ENCODE assay signal across 11 cellular contexts in the genomic region with DNA sequence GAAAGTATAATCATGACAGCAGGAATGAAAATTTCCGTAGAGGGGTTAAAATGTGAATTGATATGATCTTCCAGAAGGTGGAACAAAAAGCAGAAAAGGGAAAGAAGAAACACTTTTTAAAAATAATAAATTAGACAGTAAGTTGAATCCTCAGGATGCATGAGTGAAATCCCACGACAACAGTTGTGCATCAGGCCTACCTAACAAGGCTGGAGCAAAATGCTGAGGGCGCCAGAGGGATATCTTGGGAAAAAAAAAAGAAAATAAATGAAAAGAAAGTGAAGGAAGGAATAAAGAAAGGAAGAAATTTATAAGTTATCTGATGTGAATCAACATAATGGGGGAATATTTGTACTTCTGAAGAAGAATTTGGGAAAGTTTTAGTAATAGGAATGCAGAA. TPM values are rescaled to one million over a fixed set of nuclear protein-coding genes. Genes with fewer than 3 reads are reported as not detected.
DNase-seq lines count a peak whose midpoint lies in the region; ATAC-seq and TF ChIP-seq lines count a peak whose summit lies in the region.
"Had no signal": no experiment of that assay in that cellular context is flagged by ENCODE, and none has a peak within 500 bp of the region (broad histone marks: within the 10 kb centered on the region; RNA-seq: fewer than 3 reads in every experiment).

No MANE protein-coding gene starts in this region.

- peak overlapping the region; percentile 58 for H3K4me3 ChIP-seq in iPS-15b (ENCODE audit: low read depth, low read length)
- H3K4me3 ChIP-seq: mucosa of descending colon had no signal

- peak overlapping the region; percentile 81 for H3K27ac Mint-ChIP-seq in T-helper 1 cell treated with Interleukin-12 subunit alpha and Interleukin-12 subunit beta and Interleukin-4 antibody, amounts not matched to agents 30 μg/mL and 1 μg/mL, for 36 hours
- H3K27ac Mint-ChIP-seq in WTC11: peak overlapping the region; percentile 89
- H3K27ac Mint-ChIP-seq in stimulated activated effector memory CD8-positive, alpha-beta T cell treated with anti-CD3 and anti-CD28 coated beads, Interleukin-12 subunit alpha, Interleukin-12 subunit beta, amount 100 ng/mL, for 72 hours: peak overlapping the region; percentile 90

- peak overlapping the region; percentile 81 for H3K4me3 Mint-ChIP-seq in T-helper 1 cell treated with Interleukin-12 subunit alpha and Interleukin-12 subunit beta and Interleukin-4 antibody, amounts not matched to agents 30 μg/mL and 1 μg/mL, for 36 hours
- H3K4me3 Mint-ChIP-seq in WTC11: peak overlapping the region; percentile 75
- peak overlapping the region; percentile 83 for H3K4me3 Mint-ChIP-seq in stimulated activated effector memory CD8-positive, alpha-beta T cell treated with anti-CD3 and anti-CD28 coated beads, Interleukin-12 subunit alpha, Interleukin-12 subunit beta, amount 100 ng/mL, for 72 hours

- no peak for TF ChIP-seq CTCF in WTC11 (IDR thresholded peaks at IDR 0.05)

- no peaks in the 10 kb centered on the region for H3K9me3 ChIP-seq in iPS-15b (ENCODE audit: control insufficient read depth, insufficient read depth, low read length)
- H3K9me3 ChIP-seq: mucosa of descending colon had no signal

- H3K4me1 ChIP-seq in iPS-15b (ENCODE audit: control insufficient read depth, insufficient read depth, low read length): no peaks in the 10 kb centered on the region

- H3K36me3 ChIP-seq in iPS-15b (ENCODE audit: control insufficient read depth, insufficient read depth, low read length): no peaks in the 10 kb centered on the region

- peaks cover 15% of the 10 kb centered on the region for H3K4me1 Mint-ChIP-seq in T-helper 1 cell treated with Interleukin-12 subunit alpha and Interleukin-12 subunit beta and Interleukin-4 antibody, amounts not matched to agents 30 μg/mL and 1 μg/mL, for 36 hours (ENCODE audit: low read depth)
- peaks cover 39% of the 10 kb centered on the region for H3K4me1 Mint-ChIP-seq in WTC11
- H3K4me1 Mint-ChIP-seq in stimulated activated effector memory CD8-positive, alpha-beta T cell treated with anti-CD3 and anti-CD28 coated beads, Interleukin-12 subunit alpha, Interleukin-12 subunit beta, amount 100 ng/mL, for 72 hours: peaks cover 18% of the 10 kb centered on the region

- ATAC-seq in WTC11: no peak
- ATAC-seq in stimulated activated effector memory CD8-positive, alpha-beta T cell treated with anti-CD3 and anti-CD28 coated beads, Interleukin-12 subunit alpha, Interleukin-12 subunit beta, amount 100 ng/mL, for 72 hours: no peak
- ATAC-seq in GM19452 (IDR thresholded peaks at IDR 0.05; ENCODE audit: unreplicated experiment): no peak
- ATAC-seq in GM19455 (IDR thresholded peaks at IDR 0.05; ENCODE audit: unreplicated experiment): no peak

- H3K36me3 Mint-ChIP-seq in T-helper 1 cell treated with Interleukin-12 subunit alpha and Interleukin-12 subunit beta and Interleukin-4 antibody, amounts not matched to agents 30 μg/mL and 1 μg/mL, for 36 hours (ENCODE audit: low read depth): peaks cover 3% of the 10 kb centered on the region
- H3K36me3 Mint-ChIP-seq in WTC11: peaks cover 4% of the 10 kb centered on the region; the same call in 1 of the 2 replicates
- peaks cover 6% of the 10 kb centered on the region for H3K36me3 Mint-ChIP-seq in stimulated activated effector memory CD8-positive, alpha-beta T cell treated with anti-CD3 and anti-CD28 coated beads, Interleukin-12 subunit alpha, Interleukin-12 subunit beta, amount 100 ng/mL, for 72 hours

- no peaks in the 10 kb centered on the region for H3K27me3 ChIP-seq in iPS-15b (ENCODE audit: control insufficient read depth, insufficient read depth, low read length)

- CTCF ChIA-PET in WTC11 (lab: Charles Lee): interaction anchor here (1.0 to 2.3 kb wide), 17 partner anchors 8 to 345 kb away, joined by 3 to 23 read pairs (median 5); a partner anchor contains a TSS

- POLR2A ChIA-PET in WTC11 (lab: Charles Lee): interaction anchor here (0.5 to 2.2 kb wide), 4 partner anchors 95 to 113 kb away, joined by 3 to 17 read pairs (median 4); a partner anchor contains a TSS

- H3K27me3 Mint-ChIP-seq in T-helper 1 cell treated with Interleukin-12 subunit alpha and Interleukin-12 subunit beta and Interleukin-4 antibody, amounts not matched to agents 30 μg/mL and 1 μg/mL, for 36 hours (ENCODE audit: low read depth): no peaks in the 10 kb centered on the region
- no peaks in the 10 kb centered on the region; the same call in 1 of the 2 replicates for H3K27me3 Mint-ChIP-seq in WTC11 (ENCODE audit: low read depth)

- DNase-seq in T-helper 1 cell: no peak
- DNase-seq in WTC11 (ENCODE audit: low spot score): no peak
- DNase-seq in stimulated activated effector memory CD8-positive, alpha-beta T cell treated with anti-CD3 and anti-CD28 coated beads, Interleukin-12 subunit alpha, Interleukin-12 subunit beta, amount 100 ng/mL, for 72 hours (ENCODE audit: low spot score in 2 of 2): no peak
- no peak for DNase-seq in central memory CD4-positive, alpha-beta T cell

- no peak overlapping the region for H3K9ac ChIP-seq in iPS-15b (ENCODE audit: low read depth, low read length)

- peaks cover 8% of the 10 kb centered on the region for H3K9me3 Mint-ChIP-seq in T-helper 1 cell treated with Interleukin-12 subunit alpha and Interleukin-12 subunit beta and Interleukin-4 antibody, amounts not matched to agents 30 μg/mL and 1 μg/mL, for 36 hours
- H3K9me3 Mint-ChIP-seq in WTC11: peaks cover 18% of the 10 kb centered on the region
- H3K9me3 Mint-ChIP-seq in stimulated activated effector memory CD8-positive, alpha-beta T cell treated with anti-CD3 and anti-CD28 coated beads, Interleukin-12 subunit alpha, Interleukin-12 subunit beta, amount 100 ng/mL, for 72 hours: peaks cover 6% of the 10 kb centered on the region

TF ChIP-seq in WTC11, 78 proteins besides CTCF, POLR2A, EP300 and RAD21 (continues in another document):
- TF ChIP-seq, protein P1, sequence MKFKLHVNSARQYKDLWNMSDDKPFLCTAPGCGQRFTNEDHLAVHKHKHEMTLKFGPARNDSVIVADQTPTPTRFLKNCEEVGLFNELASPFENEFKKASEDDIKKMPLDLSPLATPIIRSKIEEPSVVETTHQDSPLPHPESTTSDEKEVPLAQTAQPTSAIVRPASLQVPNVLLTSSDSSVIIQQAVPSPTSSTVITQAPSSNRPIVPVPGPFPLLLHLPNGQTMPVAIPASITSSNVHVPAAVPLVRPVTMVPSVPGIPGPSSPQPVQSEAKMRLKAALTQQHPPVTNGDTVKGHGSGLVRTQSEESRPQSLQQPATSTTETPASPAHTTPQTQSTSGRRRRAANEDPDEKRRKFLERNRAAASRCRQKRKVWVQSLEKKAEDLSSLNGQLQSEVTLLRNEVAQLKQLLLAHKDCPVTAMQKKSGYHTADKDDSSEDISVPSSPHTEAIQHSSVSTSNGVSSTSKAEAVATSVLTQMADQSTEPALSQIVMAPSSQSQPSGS (CRISPR knock-in tag; IDR thresholded peaks at IDR 0.05; ENCODE audit: borderline replicate concordance, low read depth): no peak
- TF ChIP-seq, protein P2, sequence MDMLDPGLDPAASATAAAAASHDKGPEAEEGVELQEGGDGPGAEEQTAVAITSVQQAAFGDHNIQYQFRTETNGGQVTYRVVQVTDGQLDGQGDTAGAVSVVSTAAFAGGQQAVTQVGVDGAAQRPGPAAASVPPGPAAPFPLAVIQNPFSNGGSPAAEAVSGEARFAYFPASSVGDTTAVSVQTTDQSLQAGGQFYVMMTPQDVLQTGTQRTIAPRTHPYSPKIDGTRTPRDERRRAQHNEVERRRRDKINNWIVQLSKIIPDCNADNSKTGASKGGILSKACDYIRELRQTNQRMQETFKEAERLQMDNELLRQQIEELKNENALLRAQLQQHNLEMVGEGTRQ (CRISPR knock-in tag; IDR thresholded peaks at IDR 0.05): no peak
- TF ChIP-seq PRRX2 (CRISPR knock-in tag; IDR thresholded peaks at IDR 0.05) (no peak), ZNF317 (CRISPR knock-in tag; IDR thresholded peaks at IDR 0.05; ENCODE audit: borderline replicate concordance, low read depth) (no peak), FOXK1 (CRISPR knock-in tag; IDR thresholded peaks at IDR 0.05) (no peak), TEAD4 (CRISPR knock-in tag; IDR thresholded peaks at IDR 0.05) (no peak), MYBL2 (CRISPR knock-in tag; IDR thresholded peaks at IDR 0.05) (no peak), SOX15 (CRISPR knock-in tag; IDR thresholded peaks at IDR 0.05) (no peak), NR3C1 (CRISPR knock-in tag; conservative IDR thresholded peaks at IDR 0.05; ENCODE audit: low read depth) (no peak), ELF4 (CRISPR knock-in tag; IDR thresholded peaks at IDR 0.05; ENCODE audit: low read depth) (no peak), CBFB (CRISPR knock-in tag; IDR thresholded peaks at IDR 0.05; ENCODE audit: low read depth) (no peak), FOXP1 (CRISPR knock-in tag; IDR thresholded peaks at IDR 0.05; ENCODE audit: borderline replicate concordance) (no peak)
- TF ChIP-seq, protein P3, sequence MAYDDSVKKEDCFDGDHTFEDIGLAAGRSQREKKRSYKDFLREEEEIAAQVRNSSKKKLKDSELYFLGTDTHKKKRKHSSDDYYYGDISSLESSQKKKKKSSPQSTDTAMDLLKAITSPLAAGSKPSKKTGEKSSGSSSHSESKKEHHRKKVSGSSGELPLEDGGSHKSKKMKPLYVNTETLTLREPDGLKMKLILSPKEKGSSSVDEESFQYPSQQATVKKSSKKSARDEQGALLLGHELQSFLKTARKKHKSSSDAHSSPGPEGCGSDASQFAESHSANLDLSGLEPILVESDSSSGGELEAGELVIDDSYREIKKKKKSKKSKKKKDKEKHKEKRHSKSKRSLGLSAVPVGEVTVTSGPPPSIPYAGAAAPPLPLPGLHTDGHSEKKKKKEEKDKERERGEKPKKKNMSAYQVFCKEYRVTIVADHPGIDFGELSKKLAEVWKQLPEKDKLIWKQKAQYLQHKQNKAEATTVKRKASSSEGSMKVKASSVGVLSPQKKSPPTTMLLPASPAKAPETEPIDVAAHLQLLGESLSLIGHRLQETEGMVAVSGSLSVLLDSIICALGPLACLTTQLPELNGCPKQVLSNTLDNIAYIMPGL (CRISPR knock-in tag; IDR thresholded peaks at IDR 0.05): no peak
- TF ChIP-seq, protein P4, sequence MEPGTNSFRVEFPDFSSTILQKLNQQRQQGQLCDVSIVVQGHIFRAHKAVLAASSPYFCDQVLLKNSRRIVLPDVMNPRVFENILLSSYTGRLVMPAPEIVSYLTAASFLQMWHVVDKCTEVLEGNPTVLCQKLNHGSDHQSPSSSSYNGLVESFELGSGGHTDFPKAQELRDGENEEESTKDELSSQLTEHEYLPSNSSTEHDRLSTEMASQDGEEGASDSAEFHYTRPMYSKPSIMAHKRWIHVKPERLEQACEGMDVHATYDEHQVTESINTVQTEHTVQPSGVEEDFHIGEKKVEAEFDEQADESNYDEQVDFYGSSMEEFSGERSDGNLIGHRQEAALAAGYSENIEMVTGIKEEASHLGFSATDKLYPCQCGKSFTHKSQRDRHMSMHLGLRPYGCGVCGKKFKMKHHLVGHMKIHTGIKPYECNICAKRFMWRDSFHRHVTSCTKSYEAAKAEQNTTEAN (CRISPR knock-in tag; IDR thresholded peaks at IDR 0.05): no peak

RNA-seq across cellular contexts. Expression of a gene that starts 13.0 kb away (rescaled TPM):
- 31.1 to 33.4 TPM (median 32.7 TPM) in 3 replicates for total RNA-seq in WTC11 (2021)

RNA-seq across cellular contexts. Expression of a gene that starts 36.5 kb away (rescaled TPM):
- not detected in 3 replicates for total RNA-seq in WTC11 (2021)
- total RNA-seq: cardiac septum; T-helper 1 cell treated with Interleukin-12 subunit alpha and Interleukin-12 subunit beta and Interleukin-4 antibody, amounts not matched to agents 30 ng/mL and 1 ng/mL, for 36 hours had no signal

RNA-seq across cellular contexts. Expression of a gene that starts 42.9 kb away (rescaled TPM):
- total RNA-seq in WTC11 (2021): 0.39 to 0.90 TPM (median 0.60 TPM) in 3 replicates
- total RNA-seq: cardiac septum, mucosa of descending colon had no signal

RNA-seq across cellular contexts. Expression of a gene that starts 44.2 kb away (rescaled TPM):
- total RNA-seq in WTC11 (2021): 0.07 to 0.16 TPM (median 0.09 TPM) in 3 replicates
